10 cellular contexts compared by ENCODE assay signal in genomic region chr21:41361053-41361785, GRCh38. TPM values are rescaled to one million over a fixed set of nuclear protein-coding genes. Genes with fewer than 3 reads are reported as not detected.
DNase-seq lines count a peak whose midpoint lies in the region; ATAC-seq and TF ChIP-seq lines count a peak whose summit lies in the region.
"Had no signal": no experiment of that assay in that cellular context is flagged by ENCODE, and none has a peak within 500 bp of the region (broad histone marks: within the 10 kb centered on the region; RNA-seq: fewer than 3 reads in every experiment).

No MANE protein-coding gene starts in this region.

- H3K27ac ChIP-seq in left ventricle myocardium inferior (replicated peaks): peak overlapping the region; percentile 89

- peak overlapping the region; percentile 81 for H3K4me3 Mint-ChIP-seq in activated naive CD8-positive, alpha-beta T cell treated with anti-CD3 and anti-CD28 coated beads, Interleukin-2, amount 50 U/mL, for 24 hours

- no peaks in the 10 kb centered on the region for H3K27me3 Mint-ChIP-seq in activated naive CD8-positive, alpha-beta T cell treated with anti-CD3 and anti-CD28 coated beads, Interleukin-2, amount 50 U/mL, for 24 hours

- DNase-seq in left ventricle myocardium inferior (no peak), left cardiac atrium (no peak), HT-29 (ENCODE audit: low spot score) (no peak), NCI-H748 (lab: John Stamatoyannopoulos, UW; ENCODE audit: unreplicated experiment) (no peak)
- DNase-seq in activated naive CD8-positive, alpha-beta T cell treated with anti-CD3 and anti-CD28 coated beads, Interleukin-2, amount 50 U/mL, for 24 hours: no peak

- H3K36me3 Mint-ChIP-seq in activated naive CD8-positive, alpha-beta T cell treated with anti-CD3 and anti-CD28 coated beads, Interleukin-2, amount 50 U/mL, for 24 hours (ENCODE audit: low read depth): peaks cover 6% of the 10 kb centered on the region

- H3K4me1 ChIP-seq in left ventricle myocardium inferior: peaks cover 27% of the 10 kb centered on the region
- H3K4me1 ChIP-seq in mucosa of stomach (ENCODE audit: control insufficient read depth, insufficient read depth, low read length): peaks cover 77% of the 10 kb centered on the region

- peak overlapping the region; percentile 94 for H3K27ac Mint-ChIP-seq in activated naive CD8-positive, alpha-beta T cell treated with anti-CD3 and anti-CD28 coated beads, Interleukin-2, amount 50 U/mL, for 24 hours

- H3K27me3 ChIP-seq in left ventricle myocardium inferior (ENCODE audit: low read depth) (peaks cover 33% of the 10 kb centered on the region), mucosa of stomach (ENCODE audit: control insufficient read depth, insufficient read depth, low read length) (no peaks in the 10 kb centered on the region)

- H3K4me1 Mint-ChIP-seq in activated naive CD8-positive, alpha-beta T cell treated with anti-CD3 and anti-CD28 coated beads, Interleukin-2, amount 50 U/mL, for 24 hours: peaks cover 48% of the 10 kb centered on the region

- ATAC-seq in left cardiac atrium: no peak
- ATAC-seq in activated naive CD8-positive, alpha-beta T cell treated with anti-CD3 and anti-CD28 coated beads, Interleukin-2, amount 50 U/mL, for 24 hours: no peak
- ATAC-seq in HG03095 (IDR thresholded peaks at IDR 0.05; ENCODE audit: unreplicated experiment): no peak
- no peak for ATAC-seq in GM18870 (IDR thresholded peaks at IDR 0.05; ENCODE audit: unreplicated experiment)

- H3K9me3 ChIP-seq in left ventricle myocardium inferior (replicated peaks) (no peaks in the 10 kb centered on the region), mucosa of stomach (ENCODE audit: control insufficient read depth, low read length) (no peaks in the 10 kb centered on the region)

- peak overlapping the region; percentile 63 for H3K4me3 ChIP-seq in left ventricle myocardium inferior
- peak overlapping the region; percentile 27 for H3K4me3 ChIP-seq in mucosa of stomach (ENCODE audit: low read length)

- intact Hi-C loops in left ventricle myocardium inferior (cut with micrococcal nuclease): no loop called here
- intact Hi-C loops in left cardiac atrium (cut with DNase I): loop anchor here in 1 of 2 donors (10.0 kb wide), 1 partner anchor 64 kb away; the partner anchor contains the start of gene MX1

- H3K9ac ChIP-seq in mucosa of stomach (ENCODE audit: low read length): peak overlapping the region; percentile 51

- H3K36me3 ChIP-seq in left ventricle myocardium inferior (no peaks in the 10 kb centered on the region), mucosa of stomach (ENCODE audit: control insufficient read depth, insufficient read depth, low read length) (no peaks in the 10 kb centered on the region)

- no peak for TF ChIP-seq CTCF in left ventricle myocardium inferior (IDR thresholded peaks at IDR 0.05; ENCODE audit: borderline replicate concordance)

- no peaks in the 10 kb centered on the region for H3K9me3 Mint-ChIP-seq in activated naive CD8-positive, alpha-beta T cell treated with anti-CD3 and anti-CD28 coated beads, Interleukin-2, amount 50 U/mL, for 24 hours

RNA-seq across cellular contexts. Expression of gene MX2, which starts 0.6 kb away (rescaled TPM):
- total RNA-seq in left ventricle myocardium inferior (5.4 TPM), left cardiac atrium (10 to 100 TPM in 1 of 2 donors, 1 to 10 TPM in 1; 7.7 to 14.7 TPM)
- 1.9 and 3.4 TPM in 2 replicates for total RNA-seq in HT-29 (2014; rRNA removed; shearing (Covaris generic))
- total RNA-seq: SK-MEL-5 had no signal

RNA-seq across cellular contexts. Expression of gene FAM3B, which starts 44.6 kb away (rescaled TPM):
- total RNA-seq in left ventricle myocardium inferior (not detected), left cardiac atrium (under 1 TPM in 1 of 2 donors, not detected in 1; 0.63 TPM)
- total RNA-seq in HT-29 (2014; rRNA removed; shearing (Covaris generic)): not detected in 2 replicates
- total RNA-seq: bronchial epithelial cell, SK-MEL-5 had no signal
